In genomic region chr17:78360371-78361226, GRCh38 we compare ENCODE assay signal across 1 cellular context.
TF ChIP-seq lines count a peak whose summit lies in the region.

No MANE protein-coding gene starts in this region.

TF ChIP-seq in GM12878, 131 proteins besides CTCF, POLR2A, EP300 and RAD21 (continued from another document and continues in another):
- TF ChIP-seq IRF5 (IDR thresholded peaks at IDR 0.05; ENCODE audit: borderline replicate concordance) (no peak), SREBF1 (IDR thresholded peaks at IDR 0.05; ENCODE audit: low read length) (no peak), MAX (IDR thresholded peaks at IDR 0.05; ENCODE audit: low read depth, low read length) (0 out of 2 replicates have a peak, but pooled peaks have one; percentile 26), JUNB (IDR thresholded peaks at IDR 0.05) (no peak), HDAC2 (IDR thresholded peaks at IDR 0.05) (no peak), IKZF1 (conservative IDR thresholded peaks at IDR 0.05) (peak; percentile 96), TBL1XR1 (IDR thresholded peaks at IDR 0.05; ENCODE audit: low read depth, low read length) (no peak), FOS (IDR thresholded peaks at IDR 0.05; ENCODE audit: borderline replicate concordance, extremely low read depth, insufficient read length) (no peak), SUPT20H (IDR thresholded peaks at IDR 0.05; ENCODE audit: borderline replicate concordance, control insufficient read depth, low read depth, low read length) (no peak), SPI1 (IDR thresholded peaks at IDR 0.05; ENCODE audit: borderline replicate concordance, insufficient read depth, low read depth, low read length) (peak; percentile 45; the same call in 1 of the 2 replicates), ZBTB11 (CRISPR knock-in tag; IDR thresholded peaks at IDR 0.05) (no peak), ZBTB4 (CRISPR knock-in tag; IDR thresholded peaks at IDR 0.05) (no peak), CBX3 (IDR thresholded peaks at IDR 0.05; ENCODE audit: borderline replicate concordance, low read depth) (no peak), HDGF (IDR thresholded peaks at IDR 0.05) (peak; percentile 76; the same call in 1 of the 2 replicates), IRF3 (IDR thresholded peaks at IDR 0.05) (no peak), GATAD2B (conservative IDR thresholded peaks at IDR 0.05; ENCODE audit: low read depth) (peak; percentile 89), ZNF207 (IDR thresholded peaks at IDR 0.05; ENCODE audit: borderline replicate concordance) (peak; percentile 53; the same call in 1 of the 2 replicates), TCF12 (IDR thresholded peaks at IDR 0.05; ENCODE audit: low read depth, low read length) (0 out of 2 replicates have a peak, but pooled peaks have one; percentile 44), BCL3 (IDR thresholded peaks at IDR 0.05; ENCODE audit: borderline replicate concordance, insufficient read depth, low read depth, low read length, poor library complexity, severe bottlenecking) (no peak), PBX3 (IDR thresholded peaks at IDR 0.05; ENCODE audit: insufficient replicate concordance, low read depth, low read length) (no peak), GABPA (IDR thresholded peaks at IDR 0.05; ENCODE audit: low read depth) (no peak), SMC3 (IDR thresholded peaks at IDR 0.05; ENCODE audit: borderline replicate concordance, low read length) (peak; percentile 94), CREM (IDR thresholded peaks at IDR 0.05; ENCODE audit: low read depth) (no peak), IKZF2 (IDR thresholded peaks at IDR 0.05) (peak; percentile 74 to 87), NR2F1 (conservative IDR thresholded peaks at IDR 0.05) (peak; percentile 60), MYB (IDR thresholded peaks at IDR 0.05; ENCODE audit: borderline replicate concordance, low read depth, low read length) (no peak), SMAD5 (IDR thresholded peaks at IDR 0.05; ENCODE audit: low read depth) (no peak), CREB1 (IDR thresholded peaks at IDR 0.05; ENCODE audit: low read depth) (0 out of 2 replicates have a peak, but pooled peaks have one; percentile 12), KDM1A (IDR thresholded peaks at IDR 0.05; ENCODE audit: borderline replicate concordance) (no peak), ZZZ3 (IDR thresholded peaks at IDR 0.05; ENCODE audit: control insufficient read depth, insufficient read length, low read depth) (no peak), PRDM15 (CRISPR knock-in tag; IDR thresholded peaks at IDR 0.05) (no peak), MTA3 (IDR thresholded peaks at IDR 0.05; ENCODE audit: borderline replicate concordance, low read length) (no peak), SRF (IDR thresholded peaks at IDR 0.05; ENCODE audit: low read depth in 2 of 2, low read length in 2 of 2) (0 out of 4 replicates have a peak, but pooled peaks of 1 of the 2 experiments have one; percentile 13), BCL11A (IDR thresholded peaks at IDR 0.05; ENCODE audit: low read depth, low read length) (no peak), LARP7 (IDR thresholded peaks at IDR 0.05) (peak; percentile 83), BHLHE40 (IDR thresholded peaks at IDR 0.05; ENCODE audit: borderline replicate concordance in 1 of 2, low read depth in 2 of 2, low read length in 1 of 2) (peak; percentile 27 to 60; a peak in 2 of 4 replicates), POU2F2 (IDR thresholded peaks at IDR 0.05; ENCODE audit: borderline replicate concordance, low read depth, low read length) (peak; percentile 26; the same call in 1 of the 3 replicates), NR2C1 (IDR thresholded peaks at IDR 0.05) (no peak), ZNF217 (IDR thresholded peaks at IDR 0.05) (no peak), NFXL1 (IDR thresholded peaks at IDR 0.05; ENCODE audit: borderline replicate concordance) (no peak), NR2C2 (IDR thresholded peaks at IDR 0.05; ENCODE audit: borderline replicate concordance, control insufficient read depth, insufficient read length, low read depth) (no peak)
